ENCODE assay signal across 8 cellular contexts in genomic region chr1:203006948-203007871, GRCh38. TPM values are rescaled to one million over a fixed set of nuclear protein-coding genes. Genes with fewer than 3 reads are reported as not detected.
A peak's percentile ranks its signal among the peaks of the same experiment; 100 is the strongest.
DNase-seq lines count a peak whose midpoint lies in the region; ATAC-seq and TF ChIP-seq lines count a peak whose summit lies in the region.

TSS of gene TMEM183A (plus strand) at chr1:203007374. CDS start at chr1:203007466, 92 bp downstream.

- H3K14ac ChIP-seq in IMR-90 (replicated peaks; ENCODE audit: low read depth, low read length), result peak within 1 kb of the TSS; percentile 96

- dilution Hi-C loops in IMR-90 (cut with HindIII; ENCODE audit: low sequenced_read_pairs, unreplicated experiment), result no loop called here

- H2BK20ac ChIP-seq in IMR-90 (ENCODE audit: low read depth, low read length), result no peak within 1 kb of the TSS

- peaks cover 5 to 21% of the 10 kb centered on the region in 2 experiments; a peak in 3 of 4 replicates for H3K79me1 ChIP-seq in IMR-90 (ENCODE audit: low read depth in 1 of 2, low read length in 2 of 2)

- intact Hi-C loops in IMR-90 (cut with micrococcal nuclease), result no loop called here

- no peaks in the 10 kb centered on the region for H3K9me1 ChIP-seq in IMR-90 (ENCODE audit: insufficient read depth, low read length)

- H3K18ac ChIP-seq in IMR-90 (ENCODE audit: low read depth, low read length), result peak within 1 kb of the TSS; percentile 1; the same call in 1 of the 2 replicates

- no peaks in the 10 kb centered on the region for H3K4me1 ChIP-seq in IMR-90 (ENCODE audit: control insufficient read depth, insufficient read depth, low read length)

- H2BK120ac ChIP-seq in IMR-90 (ENCODE audit: low read depth, low read length), result peak within 1 kb of the TSS; percentile 28

- peak within 1 kb of the TSS; percentile 62 for H4K91ac ChIP-seq in IMR-90 (ENCODE audit: insufficient read depth, low read depth, low read length)

- POLR2A ChIA-PET in IMR-90 (lab: Charles Lee; ENCODE audit: unreplicated experiment), result no interaction called here

- peak within 1 kb of the TSS; percentile 67 to 100 for H4K8ac ChIP-seq in IMR-90 (ENCODE audit: low read depth in 2 of 2, low read length in 2 of 2)

- H4K5ac ChIP-seq in IMR-90 (ENCODE audit: low read depth, low read length), result peak within 1 kb of the TSS; percentile 86

- H2BK15ac ChIP-seq in IMR-90 (ENCODE audit: low read depth, low read length), result no peak within 1 kb of the TSS; the same call in 2 of the 3 replicates

- H3K36me3 ChIP-seq in IMR-90 (ENCODE audit: control insufficient read depth, insufficient read depth, low read length), result peaks cover 4% of the 10 kb centered on the region

- peak within 1 kb of the TSS; percentile 98 for H2AFZ ChIP-seq in IMR-90 (replicated peaks; ENCODE audit: low read length, poor library complexity)

- peak within 1 kb of the TSS; percentile 91 for H3K4ac ChIP-seq in IMR-90 (ENCODE audit: low read depth, low read length)

- peak; percentile 82 for TF ChIP-seq POLR2A in IMR-90 (IDR thresholded peaks at IDR 0.05; ENCODE audit: low read depth, low read length)

- no peak for TF ChIP-seq CTCF in IMR-90 (conservative IDR thresholded peaks at IDR 0.05; ENCODE audit: low read depth, low read length)

- H4K20me1 ChIP-seq in IMR-90 (ENCODE audit: insufficient read depth, low read length), result peaks cover 13% of the 10 kb centered on the region

- H3K9me3 ChIP-seq in IMR-90 (ENCODE audit: control insufficient read depth, insufficient read depth, low read length), result no peaks in the 10 kb centered on the region

- H2AK5ac ChIP-seq in IMR-90 (ENCODE audit: low read depth, low read length), result peak within 1 kb of the TSS; percentile 90

- peak within 1 kb of the TSS; percentile 83 for H3K23ac ChIP-seq in IMR-90 (ENCODE audit: low read depth, low read length)

- peak; percentile 89 for ATAC-seq in GM21526 (IDR thresholded peaks at IDR 0.05; ENCODE audit: low FRiP score, unreplicated experiment)
- peak; percentile 97 for ATAC-seq in IMR-90 (ENCODE audit: low read depth)

- in situ Hi-C loops in IMR-90 (cut with MboI; ENCODE audit: low sequenced_read_pairs), result no loop called here

- H3K27me3 ChIP-seq in IMR-90 (ENCODE audit: control insufficient read depth, insufficient read depth, low read length), result no peaks in the 10 kb centered on the region

- peak within 1 kb of the TSS; percentile 94 for H2AK9ac ChIP-seq in IMR-90 (replicated peaks; ENCODE audit: low read depth, low read length, poor library complexity)

- H3K56ac ChIP-seq in IMR-90 (ENCODE audit: extremely low read depth, insufficient read depth, low read length), result peak within 1 kb of the TSS; percentile 91

- peak within 1 kb of the TSS; percentile 96 for H3K4me2 ChIP-seq in IMR-90 (ENCODE audit: low read depth, low read length)

- CTCF ChIA-PET in IMR-90 (lab: Yijun Ruan, JAX), result interaction anchor here (0.8 kb wide), 1 partner anchor 9 kb away, joined by 3 read pairs; no protein-coding TSS in a partner anchor

- peak within 1 kb of the TSS; percentile 46 for H2BK5ac ChIP-seq in IMR-90 (ENCODE audit: low read depth, low read length, poor library complexity, severe bottlenecking)

- no TSS peak for BruUV-seq in IMR-90 (replicated peaks; lab: Mats Ljungman, UMichigan)

- peak within 1 kb of the TSS; percentile 75 for H3K27ac ChIP-seq in IMR-90 (ENCODE audit: insufficient read depth, low read length)

- H3K9ac ChIP-seq in IMR-90 (ENCODE audit: low read depth, low read length), result peak within 1 kb of the TSS; percentile 83

- TF ChIP-seq RAD21 in IMR-90 (IDR thresholded peaks at IDR 0.05; ENCODE audit: low read length), result no peak

- peak; percentile 98 for DNase-seq in D341Med (ENCODE audit: low spot score)
- DNase-seq in IMR-90, result peak; percentile 97
- DNase-seq in OCI-M1 (lab: John Stamatoyannopoulos, UW), result peak; percentile 99
- DNase-seq in activated T-cell treated with anti-CD3 and anti-CD28 coated beads for 24 hours (ENCODE audit: low read depth), result peak; percentile 96
- peak; percentile 66 for DNase-seq in epidermal melanocyte (ENCODE audit: insufficient read length, low spot score)
- DNase-seq in middle frontal gyrus (ENCODE audit: extremely low spot score, low spot score), result peak; percentile 90
- peak; percentile 86 to 91 for DNase-seq in stimulated activated CD8-positive, alpha-beta memory T cell treated with anti-CD3 and anti-CD28 coated beads, Interleukin-2, amount 100 ng/mL, for 48 hours (ENCODE audit: low read depth in 2 of 2)

- WGBS in IMR-90 (ENCODE audit: extremely low coverage in 2 of 2, insufficient read length in 1 of 2), 2 experiments, result 1% methylated on average over 24 of the region's 78 CpGs; no CpG with 5 or more reads in 1 of the 2 experiments

- H3K4me3 ChIP-seq in IMR-90 (ENCODE audit: insufficient read depth, low read depth, low read length), result peak within 1 kb of the TSS; percentile 58

TF ChIP-seq in IMR-90, 13 proteins besides CTCF, POLR2A, EP300 and RAD21:
- TF ChIP-seq MXI1 (IDR thresholded peaks at IDR 0.05; ENCODE audit: borderline replicate concordance, low read depth, low read length), result 0 out of 2 replicates have a peak, but pooled peaks have one; percentile 28
- TF ChIP-seq FOS (IDR thresholded peaks at IDR 0.05; ENCODE audit: low read depth, low read length), result peak; percentile 28; the same call in 1 of the 2 replicates
- no peak for TF ChIP-seq RCOR1 (IDR thresholded peaks at IDR 0.05; ENCODE audit: insufficient replicate concordance, low read length)
- TF ChIP-seq CEBPB (IDR thresholded peaks at IDR 0.05; ENCODE audit: low read depth, low read length), result no peak
- peak; percentile 55; the same call in 1 of the 2 replicates for TF ChIP-seq RFX5 (IDR thresholded peaks at IDR 0.05; ENCODE audit: low read depth, low read length)
- peak; percentile 18; the same call in 1 of the 2 replicates for TF ChIP-seq MAZ (IDR thresholded peaks at IDR 0.05; ENCODE audit: borderline replicate concordance, low read depth, low read length)
- TF ChIP-seq SMC3 (IDR thresholded peaks at IDR 0.05; ENCODE audit: low read depth, low read length), result no peak
- no peak for TF ChIP-seq ELK1 (IDR thresholded peaks at IDR 0.05; ENCODE audit: borderline replicate concordance, low read depth, low read length)
- TF ChIP-seq CHD1 (IDR thresholded peaks at IDR 0.05; ENCODE audit: low read depth, low read length), result no peak
- no peak for TF ChIP-seq NFE2L2 (IDR thresholded peaks at IDR 0.05; ENCODE audit: low read depth, low read length)
- TF ChIP-seq MAFK (IDR thresholded peaks at IDR 0.05; ENCODE audit: low read depth, low read length), result no peak
- TF ChIP-seq USF2 (IDR thresholded peaks at IDR 0.05; ENCODE audit: low read depth, low read length), result no peak; the same call in 1 of the 2 replicates
- peak; percentile 82 for TF ChIP-seq BHLHE40 (IDR thresholded peaks at IDR 0.05; ENCODE audit: low read depth, low read length)

RNA-seq across cellular contexts. Expression of gene TMEM183A, which starts in this region (rescaled TPM):
- 63.1 and 68.0 TPM in 2 replicates for total RNA-seq in IMR-90 (2012; rRNA removed)
- 52.8 and 56.8 TPM in 2 replicates for polyA plus RNA-seq in IMR-90 (2012; rRNA removed)
- 20.7 and 41.4 TPM in 2 replicates for polyA plus RNA-seq in IMR-90 (2012; cell fraction: cytosol; rRNA removed)
- 38.3 and 88.4 TPM in 2 replicates for polyA plus RNA-seq in IMR-90 (2012; cell fraction: nucleus; rRNA removed; ENCODE audit: low replicate concordance)

Comparison
In these comparisons a context has a peak if more than half of its experiments do, and no peak if none do; other contexts are left out.
1. Peak in every context shown above with its lines: DNase-seq, ATAC-seq, H3K4me3 ChIP-seq and H3K27ac ChIP-seq.